21 cellular contexts compared by ENCODE assay signal in the genomic region with DNA sequence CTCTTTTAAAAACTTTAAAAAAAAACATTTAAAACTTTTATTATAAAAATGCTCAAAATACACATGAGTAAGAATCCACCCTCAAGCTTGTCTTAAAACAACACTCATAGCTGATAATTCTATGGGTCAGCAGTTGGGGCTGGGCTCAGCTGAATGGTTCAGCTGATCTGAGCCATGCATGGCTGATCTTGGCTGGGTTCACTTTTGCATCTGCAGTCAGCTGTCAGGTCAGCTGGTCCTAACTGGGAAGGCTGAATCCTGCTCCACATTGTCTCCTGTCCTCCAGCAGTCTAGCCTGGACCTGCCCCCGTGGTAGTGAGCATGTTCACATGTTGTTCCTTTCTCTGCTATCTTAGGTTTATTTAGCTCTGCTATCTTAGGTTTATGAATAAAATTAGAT.
DNase-seq lines count a peak whose midpoint lies in the region; ATAC-seq and TF ChIP-seq lines count a peak whose summit lies in the region.
"Had no signal": no experiment of that assay in that cellular context is flagged by ENCODE, and none has a peak within 500 bp of the region (broad histone marks: within the 10 kb centered on the region; RNA-seq: fewer than 3 reads in every experiment).

No MANE protein-coding gene starts in this region.

- no peak overlapping the region for H2AFZ ChIP-seq in hepatocyte

- H3K9me3 ChIP-seq in heart right ventricle (peaks cover 0 to 9% (median 0%) of the 10 kb centered on the region in 11 donors), HEK293 (ENCODE audit: control insufficient read depth, insufficient read depth, low read depth, low read length) (no peaks in the 10 kb centered on the region), hepatocyte (ENCODE audit: low read depth) (no peaks in the 10 kb centered on the region), stomach (no peaks in the 10 kb centered on the region), prostate gland (no peaks in the 10 kb centered on the region)
- H3K9me3 ChIP-seq: HAP-1, MG63 had no signal

- peak; percentile 33 for ATAC-seq in left ventricle myocardium superior
- ATAC-seq in heart right ventricle, result no peak
- ATAC-seq: GM12878 had no signal

- H3K27ac ChIP-seq in heart right ventricle (no peak overlapping the region), HEK293 (ENCODE audit: extremely low read depth, low read depth, low read length) (no peak overlapping the region), hepatocyte (no peak overlapping the region), stomach (no peak overlapping the region), prostate gland (no peak overlapping the region)

- TF ChIP-seq POLR2A in stomach (IDR thresholded peaks at IDR 0.05) (no peak), prostate gland (IDR thresholded peaks at IDR 0.05) (no peak)

- no peak for DNase-seq in left ventricle myocardium superior
- no peak for DNase-seq in heart right ventricle
- DNase-seq in hepatocyte (ENCODE audit: low spot score), result peak; percentile 14
- DNase-seq in stomach, result no peak
- DNase-seq in prostate gland (ENCODE audit: low spot score), result no peak
- no peak for DNase-seq in NCI-H1930 (lab: John Stamatoyannopoulos, UW)
- DNase-seq: COR-L47, DMS153, EL, Kasumi-1, MG63, NCI-H1048, NCI-H1436, NCI-H2029 treated with DMSO at 0.1 percent for 48 hours, NCI-H510A, NCI-H774, RPMI8226, SIG-M5 had no signal

- no peaks in the 10 kb centered on the region for H3K79me2 ChIP-seq in hepatocyte

- no peak for TF ChIP-seq EP300 in stomach (IDR thresholded peaks at IDR 0.05)

- WGBS in heart right ventricle, 2 donors, result 73 to 88% methylated on average over 1 of the region's 1 CpG
- 92% methylated on average over 1 of the region's 1 CpG for WGBS in hepatocyte (ENCODE audit: low lambda C conversion rate, missing lambda C conversion rate)
- 70 to 95% (median 86%) methylated on average over 1 of the region's 1 CpG for WGBS in stomach, 5 donors
- 90% methylated on average over 1 of the region's 1 CpG for WGBS in prostate gland

- intact Hi-C loops in left ventricle myocardium superior (cut with micrococcal nuclease) (no loop called here), heart right ventricle (cut with DNase I) (no loop called here), stomach (cut with DNase I; ENCODE audit: low total_unique reads) (no loop called here), prostate gland (cut with DNase I) (no loop called here)

- POLR2A ChIA-PET in HEK293 (lab: Yijun Ruan, JAX), result no interaction called here

- H3K27me3 ChIP-seq in heart right ventricle, result no peaks in the 10 kb centered on the region
- H3K27me3 ChIP-seq in hepatocyte, result no peaks in the 10 kb centered on the region
- no peaks in the 10 kb centered on the region for H3K27me3 ChIP-seq in stomach
- H3K27me3 ChIP-seq in prostate gland (replicated peaks; ENCODE audit: insufficient read depth), result no peaks in the 10 kb centered on the region
- H3K27me3 ChIP-seq: MG63 had no signal

- no peak overlapping the region for H3K4me2 ChIP-seq in hepatocyte

- no peaks in the 10 kb centered on the region for H4K20me1 ChIP-seq in hepatocyte (ENCODE audit: insufficient read depth, poor library complexity, severe bottlenecking)

- no peaks in the 10 kb centered on the region for H3K36me3 ChIP-seq in heart right ventricle
- H3K36me3 ChIP-seq in HEK293 (ENCODE audit: control insufficient read depth in 2 of 2, insufficient read depth in 1 of 2, low read length in 2 of 2), result no peaks in the 10 kb centered on the region
- no peaks in the 10 kb centered on the region for H3K36me3 ChIP-seq in hepatocyte (replicated peaks; ENCODE audit: insufficient read depth, low read depth)
- no peaks in the 10 kb centered on the region for H3K36me3 ChIP-seq in stomach
- no peaks in the 10 kb centered on the region for H3K36me3 ChIP-seq in prostate gland
- H3K36me3 ChIP-seq: HAP-1, MG63 had no signal

- no peaks in the 10 kb centered on the region for H3K9me2 ChIP-seq in hepatocyte (replicated peaks; ENCODE audit: insufficient read depth)

- TF ChIP-seq CTCF in heart right ventricle (IDR thresholded peaks at IDR 0.05) (no peak), HEK293 (tag by site-specific recombination; IDR thresholded peaks at IDR 0.05) (no peak), hepatocyte (IDR thresholded peaks at IDR 0.05; ENCODE audit: poor library complexity) (no peak), stomach (IDR thresholded peaks at IDR 0.05) (no peak), prostate gland (IDR thresholded peaks at IDR 0.05) (no peak)

- peaks cover 0 to 65% (median 41%) of the 10 kb centered on the region in 9 donors for H3K4me1 ChIP-seq in heart right ventricle
- H3K4me1 ChIP-seq in HEK293 (ENCODE audit: control insufficient read depth, insufficient read depth, low read length), result peaks cover 20% of the 10 kb centered on the region
- H3K4me1 ChIP-seq in hepatocyte (ENCODE audit: insufficient read depth), result peaks cover 16% of the 10 kb centered on the region
- H3K4me1 ChIP-seq in stomach, result peaks cover 0 to 40% (median 19%) of the 10 kb centered on the region in 4 donors
- no peaks in the 10 kb centered on the region for H3K4me1 ChIP-seq in prostate gland (replicated peaks)
- H3K4me1 ChIP-seq: HAP-1 had no signal

- no peak overlapping the region for H3K4me3 ChIP-seq in heart right ventricle
- no peak overlapping the region for H3K4me3 ChIP-seq in HEK293 (ENCODE audit: low read depth, low read length)
- H3K4me3 ChIP-seq in hepatocyte, result no peak overlapping the region
- no peak overlapping the region for H3K4me3 ChIP-seq in stomach
- no peak overlapping the region for H3K4me3 ChIP-seq in prostate gland
- H3K4me3 ChIP-seq: GM12878, HAP-1, MG63 had no signal

- CTCF ChIA-PET in HEK293 (lab: Yijun Ruan, JAX), result interaction anchor here (0.6 to 1.6 kb wide), 2 partner anchors 50 to 925 kb away, joined by 3 to 4 read pairs; no protein-coding TSS in a partner anchor

TF ChIP-seq in HEK293, 187 proteins besides CTCF, POLR2A, EP300 and RAD21:
- TF ChIP-seq REPIN1 (tag by site-specific recombination; IDR thresholded peaks at IDR 0.05; ENCODE audit: low read depth), result no peak
- TF ChIP-seq ZNF677 (tag by site-specific recombination; IDR thresholded peaks at IDR 0.05), result peak; percentile 98
- TF ChIP-seq, protein P1, sequence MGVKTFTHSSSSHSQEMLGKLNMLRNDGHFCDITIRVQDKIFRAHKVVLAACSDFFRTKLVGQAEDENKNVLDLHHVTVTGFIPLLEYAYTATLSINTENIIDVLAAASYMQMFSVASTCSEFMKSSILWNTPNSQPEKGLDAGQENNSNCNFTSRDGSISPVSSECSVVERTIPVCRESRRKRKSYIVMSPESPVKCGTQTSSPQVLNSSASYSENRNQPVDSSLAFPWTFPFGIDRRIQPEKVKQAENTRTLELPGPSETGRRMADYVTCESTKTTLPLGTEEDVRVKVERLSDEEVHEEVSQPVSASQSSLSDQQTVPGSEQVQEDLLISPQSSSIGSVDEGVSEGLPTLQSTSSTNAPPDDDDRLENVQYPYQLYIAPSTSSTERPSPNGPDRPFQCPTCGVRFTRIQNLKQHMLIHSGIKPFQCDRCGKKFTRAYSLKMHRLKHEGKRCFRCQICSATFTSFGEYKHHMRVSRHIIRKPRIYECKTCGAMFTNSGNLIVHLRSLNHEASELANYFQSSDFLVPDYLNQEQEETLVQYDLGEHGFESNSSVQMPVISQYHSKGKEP (tag by site-specific recombination; IDR thresholded peaks at IDR 0.05), result no peak
TF ChIP-seq in HEK293: peak in this region for 1.
